ENCODE assay signal across 20 cellular contexts in the genomic region with DNA sequence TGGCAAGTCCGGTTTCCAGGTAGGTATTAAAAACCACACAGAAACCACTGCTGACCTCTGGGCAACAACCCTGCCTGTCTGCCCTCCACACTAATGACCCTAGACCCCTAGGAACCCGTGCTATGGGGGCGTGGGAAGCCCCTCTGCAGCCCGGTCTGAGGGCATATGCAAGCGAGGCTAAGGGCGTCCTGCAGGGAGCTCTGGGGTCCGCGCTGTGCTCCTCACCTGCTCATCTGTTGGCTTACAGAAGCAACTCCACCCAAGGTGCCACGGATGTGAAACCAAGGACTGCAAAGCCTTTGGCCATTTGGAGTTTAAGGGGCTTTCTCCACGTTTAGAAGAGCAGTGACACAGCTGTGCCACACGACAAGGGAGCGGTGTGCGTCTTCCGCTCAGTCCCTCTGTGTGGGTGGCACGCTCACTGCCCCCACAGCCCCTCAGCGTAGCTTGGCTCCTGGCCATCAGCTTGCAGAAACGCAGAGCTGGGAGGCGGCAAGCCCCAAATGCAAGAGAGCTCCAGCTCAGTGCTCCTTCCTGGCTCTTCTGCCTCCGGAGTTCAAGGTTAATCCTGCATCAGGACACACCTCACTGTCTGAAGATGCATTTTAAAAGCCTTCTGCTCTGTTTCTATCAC. TPM values are rescaled to one million over a fixed set of nuclear protein-coding genes. Genes with fewer than 3 reads are reported as not detected.
"Had no signal": no experiment of that assay in that cellular context is flagged by ENCODE, and none has a peak within 500 bp of the region (broad histone marks: within the 10 kb centered on the region; RNA-seq: fewer than 3 reads in every experiment).

No MANE protein-coding gene starts in this region.

- H3K27me3 ChIP-seq: esophagus squamous epithelium, gastrocnemius medialis, sigmoid colon had no signal

- ATAC-seq: activated CD4-positive, alpha-beta T cell treated with anti-CD3 and anti-CD28 coated beads for 36 hours; activated naive CD8-positive, alpha-beta T cell treated with anti-CD3 and anti-CD28 coated beads, Interleukin-2, amount 50 U/mL, for 24 hours; gastrocnemius medialis had no signal

- H3K9me3 ChIP-seq: esophagus squamous epithelium, gastrocnemius medialis, mucosa of descending colon, sigmoid colon had no signal

- H3K27ac ChIP-seq: gastrocnemius medialis had no signal

- H3K4me2 ChIP-seq: smooth muscle cell had no signal

- DNase-seq: activated B cell treated with CpG ODN at 0.5 μM for 24 hours; activated CD4-positive, alpha-beta memory T cell treated with anti-CD3 and anti-CD28 coated beads, Interleukin-2, amount 10 ng/mL, durations not matched to agents 7 days and 5 days; activated CD4-positive, alpha-beta T cell treated with anti-CD3 and anti-CD28 coated beads for 36 hours; activated gamma-delta T cell; activated naive CD4-positive, alpha-beta T cell treated with anti-CD3 and anti-CD28 coated beads, Interleukin-2, amount 50 U/mL, for 16 hours; activated naive CD8-positive, alpha-beta T cell treated with anti-CD3 and anti-CD28 coated beads, Interleukin-2, amount 50 U/mL, for 24 hours; cortex of kidney; endodermal cell; esophagus squamous epithelium; gastrocnemius medialis; hypothalamus; mesendoderm; retina; sigmoid colon; stimulated activated CD4-positive, alpha-beta T cell treated with anti-CD3 and anti-CD28 coated beads, Interleukin-15, amount 100 ng/mL, for 24 hours; stimulated activated CD8-positive, alpha-beta memory T cell treated with anti-CD3 and anti-CD28 coated beads, Interleukin-4, amount 100 ng/mL, for 48 hours; stimulated activated naive B cell treated with anti-CD40 and anti-IgM and Interleukin-4, amounts not matched to agents 10 μg/mL and 1 μg/mL and 100 μg/mL, for 72 hours; T-helper 1 cell had no signal

- H3K4me1 ChIP-seq: gastrocnemius medialis had no signal

- H3K4me3 ChIP-seq: esophagus squamous epithelium, gastrocnemius medialis, mucosa of descending colon, sigmoid colon, smooth muscle cell had no signal

RNA-seq across cellular contexts. Expression of gene AMN, which starts 18.4 kb away (rescaled TPM):
- total RNA-seq: sigmoid colon had no signal
